ENCODE assay signal across 29 cellular contexts in the genomic region with DNA sequence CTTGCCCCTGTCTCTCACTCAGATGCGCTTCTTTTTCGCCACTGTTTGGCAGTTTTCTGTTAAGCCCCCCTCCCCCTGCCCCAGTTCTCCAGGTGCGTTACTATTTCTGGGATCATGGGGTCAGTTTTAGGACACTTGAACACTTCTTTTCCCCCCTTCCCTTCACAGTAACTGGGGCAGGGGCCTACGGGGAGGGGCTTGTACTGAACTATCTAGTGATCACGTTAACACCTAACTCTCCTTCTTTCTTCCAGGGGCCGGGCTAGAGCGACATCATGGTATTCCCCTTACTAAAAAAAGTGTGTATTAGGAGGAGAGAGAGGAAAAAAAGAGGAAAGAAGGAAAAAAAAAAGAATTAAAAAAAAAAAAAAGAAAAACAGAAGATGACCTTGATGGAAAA.
"Had no signal": no experiment of that assay in that cellular context is flagged by ENCODE, and none has a peak within 500 bp of the region (broad histone marks: within the 10 kb centered on the region; RNA-seq: fewer than 3 reads in every experiment).

No MANE protein-coding gene starts in this region.

- H3K27ac ChIP-seq: epithelial cell of prostate, esophagus squamous epithelium, right lobe of liver, thoracic aorta, WERI-Rb-1 had no signal

- H3K9me3 ChIP-seq: esophagus squamous epithelium, right lobe of liver, thoracic aorta, uterus had no signal

- H3K4me3 Mint-ChIP-seq: activated CD4-positive, alpha-beta memory T cell treated with anti-CD3 and anti-CD28 coated beads for 36 hours; activated CD4-positive, alpha-beta T cell treated with anti-CD3 and anti-CD28 coated beads, Interleukin-2, amount 10 ng/mL, durations not matched to agents 24 days and 14 days; activated naive CD8-positive, alpha-beta T cell treated with anti-CD3 and anti-CD28 coated beads, Interleukin-2, amount 50 U/mL, for 24 hours; mesothelial cell of epicardium had no signal

- H3K27ac Mint-ChIP-seq: activated CD4-positive, alpha-beta memory T cell treated with anti-CD3 and anti-CD28 coated beads for 36 hours; activated CD4-positive, alpha-beta T cell treated with anti-CD3 and anti-CD28 coated beads, Interleukin-2, amount 10 ng/mL, durations not matched to agents 24 days and 14 days; activated naive CD8-positive, alpha-beta T cell treated with anti-CD3 and anti-CD28 coated beads, Interleukin-2, amount 50 U/mL, for 24 hours had no signal

- H3K27me3 Mint-ChIP-seq: activated CD4-positive, alpha-beta memory T cell treated with anti-CD3 and anti-CD28 coated beads for 36 hours; activated CD4-positive, alpha-beta T cell treated with anti-CD3 and anti-CD28 coated beads, Interleukin-2, amount 10 ng/mL, durations not matched to agents 24 days and 14 days; naive B cell had no signal

- ATAC-seq: activated naive CD8-positive, alpha-beta T cell treated with anti-CD3 and anti-CD28 coated beads, Interleukin-2, amount 50 U/mL, for 24 hours; left cardiac atrium; right lobe of liver; stimulated activated naive CD8-positive, alpha-beta T cell treated with anti-CD3 and anti-CD28 coated beads, Interleukin-15, Interleukin-2, amounts not matched to agents 100 U/mL and 50 U/mL, for 24 hours had no signal

- H3K36me3 ChIP-seq: uterus had no signal

- H3K36me3 Mint-ChIP-seq: naive B cell had no signal

- FAIRE-seq: bronchial epithelial cell, colon, endometrium, frontal cortex, keratinocyte, TTC549 had no signal

- H3K4me3 ChIP-seq: esophagus squamous epithelium, right lobe of liver, thoracic aorta, uterus had no signal

- H3K27me3 ChIP-seq: esophagus squamous epithelium, right lobe of liver, uterus had no signal

- H3K9me3 Mint-ChIP-seq: activated CD4-positive, alpha-beta memory T cell treated with anti-CD3 and anti-CD28 coated beads for 36 hours; activated naive CD8-positive, alpha-beta T cell treated with anti-CD3 and anti-CD28 coated beads, Interleukin-2, amount 50 U/mL, for 24 hours; mesothelial cell of epicardium had no signal

- DNase-seq: activated CD4-positive, alpha-beta memory T cell treated with anti-CD3 and anti-CD28 coated beads for 36 hours; activated CD4-positive, alpha-beta T cell treated with anti-CD3 and anti-CD28 coated beads, Interleukin-2, amount 10 ng/mL, durations not matched to agents 24 days and 14 days; activated CD4-positive, CD25-positive, alpha-beta regulatory T cell treated with anti-CD3 and anti-CD28 coated beads, Interleukin-2, amount 50 U/mL, for 72 hours; activated gamma-delta T cell; activated naive CD4-positive, alpha-beta T cell treated with anti-CD3 and anti-CD28 coated beads, Interleukin-2, amount 50 U/mL, for 16 hours; activated naive CD8-positive, alpha-beta T cell treated with anti-CD3 and anti-CD28 coated beads, Interleukin-2, amount 50 U/mL, for 24 hours; activated T-cell treated with anti-CD3 and anti-CD28 coated beads for 4 hours; effector CD8-positive, alpha-beta T cell; esophagus squamous epithelium; hippocampal formation; left cardiac atrium; mammary epithelial cell; naive B cell; right lobe of liver; stimulated activated CD4-positive, alpha-beta T cell treated with anti-CD3 and anti-CD28 coated beads, Interleukin-2, amount 100 ng/mL, for 48 hours; stimulated activated naive CD8-positive, alpha-beta T cell treated with anti-CD3 and anti-CD28 coated beads, Interleukin-15, Interleukin-2, amounts not matched to agents 100 U/mL and 50 U/mL, for 24 hours; T-helper 9 cell; trophoblast cell; uterus; WERI-Rb-1 had no signal
